9 cellular contexts compared by ENCODE assay signal in genomic region chr13:26072335-26072734, GRCh38. TPM values are rescaled to one million over a fixed set of nuclear protein-coding genes. Genes with fewer than 3 reads are reported as not detected.
DNase-seq lines count a peak whose midpoint lies in the region; ATAC-seq, FAIRE-seq and TF ChIP-seq lines count a peak whose summit lies in the region.
"Not testable (repeated sequence)": the region's sequence is repeated elsewhere in the genome, so short reads cannot be mapped to it uniquely, and the experiment has no call there.
"Had no signal": no experiment of that assay in that cellular context is flagged by ENCODE, and none has a peak within 500 bp of the region (broad histone marks: within the 10 kb centered on the region; RNA-seq: fewer than 3 reads in every experiment).

No MANE protein-coding gene starts in this region.

- peak; percentile 96 for FAIRE-seq in endometrium (lab: Jason Lieb, UNC)

- intact Hi-C loops in left ventricle myocardium superior (cut with micrococcal nuclease), result loop anchor here (5.0 kb wide), 1 partner anchor 495 kb away; no protein-coding TSS in a partner anchor
- intact Hi-C loops in naive thymus-derived CD4-positive, alpha-beta T cell (cut with micrococcal nuclease), result loop anchor here (1.0 kb wide), 2 partner anchors 9 to 498 kb away; no protein-coding TSS in a partner anchor

- CTCF ChIA-PET in naive thymus-derived CD4-positive, alpha-beta T cell (lab: Charles Lee), result interaction anchor here (0.8 to 3.3 kb wide), 3 partner anchors 10 to 502 kb away, joined by 3 to 15 read pairs (median 4); no protein-coding TSS in a partner anchor

- not testable (repeated sequence) for H3K9me3 ChIP-seq in RWPE2 (ENCODE audit: severe bottlenecking); adipocyte (ENCODE audit: control insufficient read depth, low read length); naive thymus-derived CD4-positive, alpha-beta T cell (ENCODE audit: control insufficient read depth in 2 of 3, low read length in 3 of 3)

- not testable (repeated sequence) for H3K36me3 Mint-ChIP-seq in HFFc6 (ENCODE audit: low read depth); naive thymus-derived CD4-positive, alpha-beta T cell

- H3K4me1 Mint-ChIP-seq in HFFc6 (ENCODE audit: low read depth); naive thymus-derived CD4-positive, alpha-beta T cell: not testable (repeated sequence)

- DNase-seq in DMS114 treated with DMSO at 0.1 percent for 48 hours (lab: John Stamatoyannopoulos, UW; ENCODE audit: unreplicated experiment) (peak; percentile 4), adipocyte (ENCODE audit: low read depth) (peak; percentile 14), superior temporal gyrus (ENCODE audit: extremely low spot score) (peak; percentile 34)
- not testable (repeated sequence) for DNase-seq in HFFc6; RWPE2 (ENCODE audit: low spot score); left ventricle myocardium superior
- peak in 3 of 9 donors; percentile 4 to 7 (median 7) for DNase-seq in naive thymus-derived CD4-positive, alpha-beta T cell

- ATAC-seq in RWPE2 (ENCODE audit: low read depth), result peak; percentile 60; the same call in 1 of the 3 replicates
- peak; percentile 65 for ATAC-seq in left ventricle myocardium superior
- peak; percentile 61 for ATAC-seq in naive thymus-derived CD4-positive, alpha-beta T cell

- H3K4me3 ChIP-seq in RWPE2 (ENCODE audit: severe bottlenecking); adipocyte (ENCODE audit: low read length); naive thymus-derived CD4-positive, alpha-beta T cell (ENCODE audit: low read length): not testable (repeated sequence)

- H3K4me1 ChIP-seq in RWPE2 (ENCODE audit: insufficient read depth, poor library complexity, severe bottlenecking); adipocyte (ENCODE audit: control insufficient read depth, insufficient read depth, low read length); naive thymus-derived CD4-positive, alpha-beta T cell (ENCODE audit: control insufficient read depth in 2 of 2, insufficient read depth in 2 of 2, low read length in 2 of 2): not testable (repeated sequence)

- POLR2A ChIA-PET in naive thymus-derived CD4-positive, alpha-beta T cell (lab: Charles Lee), result not testable (repeated sequence)

- not testable (repeated sequence) for H3K27ac ChIP-seq in RWPE2 (ENCODE audit: poor library complexity, severe bottlenecking); naive thymus-derived CD4-positive, alpha-beta T cell (ENCODE audit: low read depth, low read length)

- not testable (repeated sequence) for H3K9ac ChIP-seq in adipocyte (ENCODE audit: low read length)

- H3K27ac Mint-ChIP-seq in HFFc6; naive thymus-derived CD4-positive, alpha-beta T cell: not testable (repeated sequence)

- peak; percentile 39; the same call in 1 of the 2 replicates for TF ChIP-seq CTCF in HFFc6 (IDR thresholded peaks at IDR 0.05)
- peak; percentile 61 for TF ChIP-seq CTCF in RWPE2 (IDR thresholded peaks at IDR 0.05; ENCODE audit: poor library complexity, severe bottlenecking)

- peaks cover 19% of the 10 kb centered on the region for H3K27me3 Mint-ChIP-seq in HFFc6 (ENCODE audit: insufficient read depth)
- peaks cover 17 to 48% (median 35%) of the 10 kb centered on the region in 5 donors for H3K27me3 Mint-ChIP-seq in naive thymus-derived CD4-positive, alpha-beta T cell

- H3K4me3 Mint-ChIP-seq in HFFc6; naive thymus-derived CD4-positive, alpha-beta T cell: not testable (repeated sequence)

- H3K27me3 ChIP-seq in RWPE2 (ENCODE audit: insufficient read depth, poor library complexity, severe bottlenecking); naive thymus-derived CD4-positive, alpha-beta T cell (ENCODE audit: control insufficient read depth in 2 of 2, insufficient read depth in 2 of 2, low read length in 2 of 2): not testable (repeated sequence)
- peaks cover 15% of the 10 kb centered on the region for H3K27me3 ChIP-seq in adipocyte (replicated peaks; ENCODE audit: control insufficient read depth, insufficient read depth, low read length)

- not testable (repeated sequence) for H3K9me3 Mint-ChIP-seq in HFFc6; naive thymus-derived CD4-positive, alpha-beta T cell

- not testable (repeated sequence) for H3K36me3 ChIP-seq in RWPE2 (ENCODE audit: low read depth); adipocyte (ENCODE audit: control insufficient read depth, insufficient read depth, low read length, severe bottlenecking); naive thymus-derived CD4-positive, alpha-beta T cell (ENCODE audit: control insufficient read depth in 2 of 3, insufficient read depth in 3 of 3, low read length in 3 of 3)

RNA-seq across cellular contexts. Expression of gene SHISA2, which starts 20.5 kb away (rescaled TPM):
- total RNA-seq in HFFc6 (2021; fragmentation: NEBNext Ultra II Directional; extraction: Animal tissue kit (Norgen Biotek cat#: 25700)), result not detected
- total RNA-seq in left ventricle myocardium superior, result 0.07 TPM
- 1 to 10 TPM in 4 of 5 experiments, under 1 TPM in 1; 0.98 to 3.6 (median 1.6) TPM for total RNA-seq in naive thymus-derived CD4-positive, alpha-beta T cell
- polyA plus RNA-seq in naive thymus-derived CD4-positive, alpha-beta T cell, result under 1 TPM; 0.25 to 0.95 TPM
- total RNA-seq: right atrium auricular region had no signal
